8 cellular contexts compared by ENCODE assay signal in genomic region chr19:33175886-33176669, GRCh38. TPM values are rescaled to one million over a fixed set of nuclear protein-coding genes. Genes with fewer than 3 reads are reported as not detected.
DNase-seq lines count a peak whose midpoint lies in the region; ATAC-seq, FAIRE-seq and TF ChIP-seq lines count a peak whose summit lies in the region.

No MANE protein-coding gene starts in this region.

- TSS peak; percentile 81 for BruUV-seq in HepG2 (replicated peaks; lab: Mats Ljungman, UMichigan)

- H3K36me3 ChIP-seq in SK-N-MC (ENCODE audit: insufficient read depth, low read length) (no peaks in the 10 kb centered on the region), HepG2 (replicated peaks in 1 of 2; ENCODE audit: control insufficient read depth in 1 of 2, insufficient read depth in 2 of 2, low read length in 2 of 2) (no peaks in the 10 kb centered on the region)

- POLR2A ChIA-PET in HepG2 (lab: Yijun Ruan, JAX) (interaction anchor here (0.8 to 2.8 kb wide), 19 partner anchors 10 to 620 kb away, joined by 3 to 46 read pairs (median 8); partner anchors contain the start of genes CEBPA, CEP89, FAAP24 and KCTD15), HEK293T (lab: Yijun Ruan, JAX) (interaction anchor here (0.6 to 2.6 kb wide), 19 partner anchors 8 to 204 kb away, joined by 3 to 23 read pairs (median 3); partner anchors contain the start of genes CEBPA, CEBPG, CEP89 and FAAP24)

- FAIRE-seq in HepG2 (lab: Jason Lieb, UNC): peak; percentile 51

- intact Hi-C loops in HepG2 (cut with micrococcal nuclease; ENCODE audit: unreplicated experiment): loop anchor here (2.0 kb wide), 1 partner anchor 31 kb away; no protein-coding TSS in a partner anchor

- no peak for TF ChIP-seq POLR2A in HepG2 (IDR thresholded peaks at IDR 0.05; ENCODE audit: insufficient read depth in 1 of 2, low read depth in 2 of 2, low read length in 2 of 2)

- peaks cover 0 to 4% of the 10 kb centered on the region in 2 experiments; a peak in 1 of 5 replicates for H3K27me3 ChIP-seq in HepG2 (ENCODE audit: control insufficient read depth in 1 of 2, insufficient read depth in 2 of 2, low read length in 2 of 2)

- TF ChIP-seq RAD21 in HepG2 (CRISPR knock-in tag; IDR thresholded peaks at IDR 0.05): 0 out of 2 replicates have a peak, but pooled peaks have one; percentile 8

- H3K9ac ChIP-seq in SK-N-MC (ENCODE audit: insufficient read length) (peak overlapping the region; percentile 97), HepG2 (ENCODE audit: insufficient read depth, low read depth, low read length) (peak overlapping the region; percentile 98)

- TF ChIP-seq EP300 in HepG2 (IDR thresholded peaks at IDR 0.05; ENCODE audit: low read depth in 2 of 2, low read length in 2 of 2): 0 out of 4 replicates have a peak, but pooled peaks of 1 of the 2 experiments have one; percentile 4
- TF ChIP-seq EP300 in HepG2 (CRISPR knock-in tag; IDR thresholded peaks at IDR 0.05; ENCODE audit: borderline replicate concordance): no peak

- H3K4me1 ChIP-seq in HepG2 (ENCODE audit: insufficient read depth, low read length): peaks cover 65% of the 10 kb centered on the region

- CTCF ChIA-PET in HepG2 (lab: Yijun Ruan, JAX; ENCODE audit: low intra/inter-chr PET ratio, low total read pairs): interaction anchor here (2.2 kb wide), 1 partner anchor 32 kb away, joined by 9 read pairs; no protein-coding TSS in a partner anchor
- CTCF ChIA-PET in HEK293T (lab: Yijun Ruan, JAX): interaction anchor here (0.5 to 1.4 kb wide), 4 partner anchors 8 to 135 kb away, joined by 3 to 6 read pairs (median 3); no protein-coding TSS in a partner anchor

- peak; percentile 0 for ATAC-seq in HG02610 (IDR thresholded peaks at IDR 0.05; ENCODE audit: unreplicated experiment)
- ATAC-seq in HepG2: peak; percentile 48
- ATAC-seq in GM18858 (IDR thresholded peaks at IDR 0.05; ENCODE audit: unreplicated experiment): no peak

- WGBS in HepG2 (ENCODE audit: low lambda C conversion rate): 0% methylated on average over 1 of the region's 25 CpGs

- TF ChIP-seq CTCF in choroid plexus epithelial cell (conservative IDR thresholded peaks at IDR 0.05; ENCODE audit: low read depth, low read length) (peak; percentile 2), HepG2 (CRISPR knock-in tag; IDR thresholded peaks at IDR 0.05) (peak; percentile 54)

- H3K4me2 ChIP-seq in HepG2 (ENCODE audit: low read depth, low read length): peak overlapping the region; percentile 92

- H2AFZ ChIP-seq in HepG2 (ENCODE audit: low read length): no peak overlapping the region

- no peaks in the 10 kb centered on the region for H4K20me1 ChIP-seq in HepG2 (ENCODE audit: insufficient read depth, low read length)

- no peaks in the 10 kb centered on the region for H3K9me3 ChIP-seq in SK-N-MC (ENCODE audit: low read depth, low read length)
- no peaks in the 10 kb centered on the region for H3K9me3 ChIP-seq in HepG2 (ENCODE audit: low read length)

- H3K27ac ChIP-seq in SK-N-MC (peak overlapping the region; percentile 49; the same call in 1 of the 2 replicates), HepG2 (ENCODE audit: extremely low read length, insufficient read depth, low read length) (peak overlapping the region; percentile 92), temporal lobe (ENCODE audit: low read depth, low read length) (peak overlapping the region; percentile 82)

- H3K4me3 ChIP-seq in SK-N-MC: peak overlapping the region; percentile 88
- H3K4me3 ChIP-seq in choroid plexus epithelial cell (ENCODE audit: low read depth, low read length): peak overlapping the region; percentile 88
- peak overlapping the region; percentile 80 to 97 (median 86) for H3K4me3 ChIP-seq in HepG2 (replicated peaks in 1 of 3; ENCODE audit: insufficient read depth in 1 of 3, low read depth in 2 of 3, low read length in 3 of 3)

- H3K79me2 ChIP-seq in HepG2 (ENCODE audit: insufficient read depth, low read length): peaks cover 7% of the 10 kb centered on the region

- DNase-seq in D341Med (ENCODE audit: low spot score) (peak; percentile 53), SK-N-MC (ENCODE audit: low read depth, low spot score) (no peak), choroid plexus epithelial cell (ENCODE audit: low read depth) (peak; percentile 33), HepG2 (ENCODE audit: low spot score) (peak; percentile 61), HEK293T (ENCODE audit: extremely low spot score) (no peak)

- in situ Hi-C loops in HepG2 (cut with HindIII; ENCODE audit: extremely low pct_ligation_motif_present, low pct_unique_long_range_greater_than_20kb): loop anchor here (5.0 kb wide), 1 partner anchor 34 kb away; no protein-coding TSS in a partner anchor

RNA-seq across cellular contexts. Expression of gene LRP3, which starts 18.1 kb away (rescaled TPM):
- 45.1 and 51.6 TPM in 2 replicates for total RNA-seq in HepG2 (2016; rRNA removed; fragmentation: Illumina TruSeq; extraction: Trizol)
- 34.5 and 35.4 TPM in 2 replicates for total RNA-seq in HepG2 (2016; cell fraction: cytosol; rRNA removed; fragmentation: Illumina TruSeq; extraction: Trizol; ENCODE audit: low read depth)
- total RNA-seq in HepG2 (2016; cell fraction: insoluble cytoplasmic fraction; rRNA removed; fragmentation: Illumina TruSeq; extraction: Trizol): 39.3 and 56.4 TPM in 2 replicates
- total RNA-seq in HepG2 (2016; cell fraction: membrane; rRNA removed; fragmentation: Illumina TruSeq; extraction: Trizol): 85.6 and 91.5 TPM in 2 replicates
- total RNA-seq in HepG2 (2016; cell fraction: nucleus; rRNA removed; fragmentation: Illumina TruSeq; extraction: Trizol): 24.3 and 30.9 TPM in 2 replicates
- 17.6 and 30.3 TPM in 2 replicates for polyA plus RNA-seq in HepG2 (2011; rRNA removed)
- 9.6 and 22.4 TPM in 2 replicates for polyA plus RNA-seq in HepG2 (2011; cell fraction: cytosol; rRNA removed)
- polyA plus RNA-seq in HepG2 (2011; cell fraction: nucleus; rRNA removed): 49.0 and 59.4 TPM in 2 replicates
- 12.5 and 18.3 TPM in 2 replicates for polyA plus RNA-seq in HepG2 (2012)
- 46.7 and 50.1 TPM in 2 replicates for polyA plus RNA-seq in HepG2 (2016; cell fraction: cytosol; fragmentation: Illumina TruSeq; extraction: Trizol; ENCODE audit: low read depth)
- 41.6 and 54.2 TPM in 2 replicates for polyA plus RNA-seq in HepG2 (2016; cell fraction: insoluble cytoplasmic fraction; fragmentation: Illumina TruSeq; extraction: Trizol; ENCODE audit: low read depth)
- polyA plus RNA-seq in HepG2 (2016; cell fraction: membrane; fragmentation: Illumina TruSeq; extraction: Trizol; ENCODE audit: low read depth): 92.1 and 104 TPM in 2 replicates
- 70.1 and 70.6 TPM in 2 replicates for polyA plus RNA-seq in HepG2 (2016; cell fraction: nucleus; fragmentation: Illumina TruSeq; extraction: Trizol; ENCODE audit: insufficient read depth, low read depth)
- polyA minus RNA-seq in HepG2 (2011; rRNA and poly(A)+ RNA removed; ENCODE audit: low replicate concordance): 11.9 and 50.0 TPM in 2 replicates
- polyA minus RNA-seq in HepG2 (2011; cell fraction: cytosol; rRNA and poly(A)+ RNA removed): 9.7 and 13.5 TPM in 2 replicates
- polyA minus RNA-seq in HepG2 (2011; cell fraction: nucleus; rRNA and poly(A)+ RNA removed): 10.3 TPM in 2 replicates
- 57.5 TPM for total RNA-seq in temporal lobe

RNA-seq across cellular contexts. Expression of gene WDR88, which starts 44.2 kb away (rescaled TPM):
- total RNA-seq in HepG2 (2016; rRNA removed; fragmentation: Illumina TruSeq; extraction: Trizol) (not detected in 2 replicates), temporal lobe (not detected)
- not detected in 2 replicates for total RNA-seq in HepG2 (2016; cell fraction: cytosol; rRNA removed; fragmentation: Illumina TruSeq; extraction: Trizol; ENCODE audit: low read depth)
- 0.09 TPM in 1 of 2 replicates, not detected in the other for total RNA-seq in HepG2 (2016; cell fraction: insoluble cytoplasmic fraction; rRNA removed; fragmentation: Illumina TruSeq; extraction: Trizol)
- not detected in 2 replicates for total RNA-seq in HepG2 (2016; cell fraction: membrane; rRNA removed; fragmentation: Illumina TruSeq; extraction: Trizol)
- not detected in 2 replicates for total RNA-seq in HepG2 (2016; cell fraction: nucleus; rRNA removed; fragmentation: Illumina TruSeq; extraction: Trizol)
- 0.09 TPM in 1 of 2 replicates, not detected in the other for polyA plus RNA-seq in HepG2 (2011; rRNA removed)
- polyA plus RNA-seq in HepG2 (2011; cell fraction: cytosol; rRNA removed): not detected in 2 replicates
- 0.07 TPM in 1 of 2 replicates, not detected in the other for polyA plus RNA-seq in HepG2 (2011; cell fraction: nucleus; rRNA removed)
- 0.12 and 0.20 TPM in 2 replicates for polyA plus RNA-seq in HepG2 (2012)
- polyA plus RNA-seq in HepG2 (2016; cell fraction: cytosol; fragmentation: Illumina TruSeq; extraction: Trizol; ENCODE audit: low read depth): not detected in 2 replicates
- not detected in 2 replicates for polyA plus RNA-seq in HepG2 (2016; cell fraction: insoluble cytoplasmic fraction; fragmentation: Illumina TruSeq; extraction: Trizol; ENCODE audit: low read depth)
- polyA plus RNA-seq in HepG2 (2016; cell fraction: membrane; fragmentation: Illumina TruSeq; extraction: Trizol; ENCODE audit: low read depth): not detected in 2 replicates
- polyA plus RNA-seq in HepG2 (2016; cell fraction: nucleus; fragmentation: Illumina TruSeq; extraction: Trizol; ENCODE audit: insufficient read depth, low read depth): not detected in 2 replicates
- 0.26 TPM in 1 of 2 replicates, not detected in the other for polyA minus RNA-seq in HepG2 (2011; rRNA and poly(A)+ RNA removed; ENCODE audit: low replicate concordance)
- not detected in 2 replicates for polyA minus RNA-seq in HepG2 (2011; cell fraction: cytosol; rRNA and poly(A)+ RNA removed)
- polyA minus RNA-seq in HepG2 (2011; cell fraction: nucleus; rRNA and poly(A)+ RNA removed): not detected in 2 replicates

RNA-seq across cellular contexts. Expression of gene SLC7A10, which starts 49.6 kb away (rescaled TPM):
- total RNA-seq in HepG2 (2016; rRNA removed; fragmentation: Illumina TruSeq; extraction: Trizol) (0.41 and 2.2 TPM in 2 replicates), temporal lobe (0.25 TPM)
- 2.6 and 2.7 TPM in 2 replicates for total RNA-seq in HepG2 (2016; cell fraction: cytosol; rRNA removed; fragmentation: Illumina TruSeq; extraction: Trizol; ENCODE audit: low read depth)
- 0.51 and 1.7 TPM in 2 replicates for total RNA-seq in HepG2 (2016; cell fraction: insoluble cytoplasmic fraction; rRNA removed; fragmentation: Illumina TruSeq; extraction: Trizol)
- total RNA-seq in HepG2 (2016; cell fraction: membrane; rRNA removed; fragmentation: Illumina TruSeq; extraction: Trizol): 1.5 and 1.7 TPM in 2 replicates
- total RNA-seq in HepG2 (2016; cell fraction: nucleus; rRNA removed; fragmentation: Illumina TruSeq; extraction: Trizol): 1.7 and 2.4 TPM in 2 replicates
- polyA plus RNA-seq in HepG2 (2011; rRNA removed): 1.1 TPM in 2 replicates
- polyA plus RNA-seq in HepG2 (2011; cell fraction: cytosol; rRNA removed): 0.85 and 1.0 TPM in 2 replicates
- polyA plus RNA-seq in HepG2 (2011; cell fraction: nucleus; rRNA removed): 4.6 and 6.0 TPM in 2 replicates
- polyA plus RNA-seq in HepG2 (2012): 0.63 and 0.66 TPM in 2 replicates
- polyA plus RNA-seq in HepG2 (2016; cell fraction: cytosol; fragmentation: Illumina TruSeq; extraction: Trizol; ENCODE audit: low read depth): 2.1 and 2.7 TPM in 2 replicates
- polyA plus RNA-seq in HepG2 (2016; cell fraction: insoluble cytoplasmic fraction; fragmentation: Illumina TruSeq; extraction: Trizol; ENCODE audit: low read depth): 1.1 and 1.2 TPM in 2 replicates
- 2.4 and 2.6 TPM in 2 replicates for polyA plus RNA-seq in HepG2 (2016; cell fraction: membrane; fragmentation: Illumina TruSeq; extraction: Trizol; ENCODE audit: low read depth)
- polyA plus RNA-seq in HepG2 (2016; cell fraction: nucleus; fragmentation: Illumina TruSeq; extraction: Trizol; ENCODE audit: insufficient read depth, low read depth): 5.9 and 6.0 TPM in 2 replicates
- 1.7 TPM in 1 of 2 replicates, not detected in the other for polyA minus RNA-seq in HepG2 (2011; rRNA and poly(A)+ RNA removed; ENCODE audit: low replicate concordance)
- 0.35 and 0.40 TPM in 2 replicates for polyA minus RNA-seq in HepG2 (2011; cell fraction: cytosol; rRNA and poly(A)+ RNA removed)
- 0.62 and 0.64 TPM in 2 replicates for polyA minus RNA-seq in HepG2 (2011; cell fraction: nucleus; rRNA and poly(A)+ RNA removed)

Comparison
In these comparisons a context has a peak if more than half of its experiments do, and no peak if none do; other contexts are left out.
1. DNase-seq: peak in D341Med (single experiment), choroid plexus epithelial cell (single experiment) and HepG2 (single experiment); none in SK-N-MC (single experiment) and HEK293T (single experiment).
2. Peak in every context shown above with its lines, with median percentiles within 50 percentile points of each other: H3K27ac ChIP-seq and H3K4me3 ChIP-seq.